ENCODE assay signal across 16 cellular contexts in genomic region chr7:39617010-39617409, GRCh38.
"Had no signal": no experiment of that assay in that cellular context is flagged by ENCODE, and none has a peak within 500 bp of the region (broad histone marks: within the 10 kb centered on the region; RNA-seq: fewer than 3 reads in every experiment).

No MANE protein-coding gene starts in this region.

- H3K9me3 ChIP-seq: adrenal gland, body of pancreas, thyroid gland had no signal

- H3K27ac ChIP-seq: adrenal gland, body of pancreas, skin epidermis, thyroid gland, VCaP had no signal

- H3K36me3 ChIP-seq: adrenal gland, thyroid gland had no signal

- ATAC-seq: activated CD8-positive, alpha-beta memory T cell treated with anti-CD3 and anti-CD28 coated beads, Interleukin-2, amount 10 ng/mL, durations not matched to agents 7 days and 5 days; body of pancreas; stimulated activated naive B cell treated with anti-CD40 and anti-IgM and Interleukin-4, amounts not matched to agents 10 μg/mL and 1 μg/mL and 100 μg/mL, for 72 hours had no signal

- H3K27me3 ChIP-seq: adrenal gland, body of pancreas, thyroid gland had no signal

- H3K4me3 ChIP-seq: adrenal gland, body of pancreas, skin epidermis, thyroid gland had no signal

- DNase-seq: activated CD4-positive, alpha-beta memory T cell treated with anti-CD3 and anti-CD28 coated beads for 36 hours; activated CD4-positive, alpha-beta T cell treated with anti-CD3 and anti-CD28 coated beads for 1 hour; activated CD8-positive, alpha-beta memory T cell treated with anti-CD3 and anti-CD28 coated beads, Interleukin-2, amount 10 ng/mL, durations not matched to agents 7 days and 5 days; activated naive CD4-positive, alpha-beta T cell treated with anti-CD3 and anti-CD28 coated beads, Interleukin-2, amount 10 ng/mL, durations not matched to agents 7 days and 5 days; activated T-cell treated with anti-CD3 and anti-CD28 coated beads, Interleukin-2, amount 50 U/mL, for 1 hour; adrenal gland; body of pancreas; hippocampal formation; mesendoderm; occipital lobe; stimulated activated CD4-positive, alpha-beta T cell treated with anti-CD3 and anti-CD28 coated beads, Interleukin-15, amount 100 ng/mL, for 24 hours; stimulated activated CD4-positive, alpha-beta T cell treated with anti-CD3 and anti-CD28 coated beads, Interleukin-4, amount 100 ng/mL, for 1 hour; stimulated activated naive B cell treated with anti-CD40 and anti-IgM and Interleukin-4, amounts not matched to agents 10 μg/mL and 1 μg/mL and 100 μg/mL, for 72 hours; thyroid gland had no signal
